In genomic region chr20:32364554-32365208, GRCh38 we compare ENCODE assay signal across 19 cellular contexts. TPM values are rescaled to one million over a fixed set of nuclear protein-coding genes. Genes with fewer than 3 reads are reported as not detected.
A peak's percentile ranks its signal among the peaks of the same experiment; 100 is the strongest.
DNase-seq lines count a peak whose midpoint lies in the region; ATAC-seq and TF ChIP-seq lines count a peak whose summit lies in the region.
"Had no signal": no experiment of that assay in that cellular context is flagged by ENCODE, and none has a peak within 500 bp of the region (broad histone marks: within the 10 kb centered on the region; RNA-seq: fewer than 3 reads in every experiment).

No MANE protein-coding gene starts in this region.

- no peak overlapping the region for H2AFZ ChIP-seq in Karpas-422 (ENCODE audit: low read length)

- CTCF ChIA-PET in Caco-2 (lab: Charles Lee), result interaction anchor here (0.5 to 0.8 kb wide), 4 partner anchors 10 to 142 kb away, joined by 3 read pairs; no protein-coding TSS in a partner anchor

- POLR2A ChIA-PET in Caco-2 (lab: Charles Lee), result no interaction called here

- intact Hi-C loops in Caco-2 (cut with micrococcal nuclease; ENCODE audit: unreplicated experiment), result no loop called here

- no peak for TF ChIP-seq CTCF in Caco-2 (IDR thresholded peaks at IDR 0.05; ENCODE audit: insufficient read depth in 1 of 2, low read depth in 1 of 2, low read length in 1 of 2, severe bottlenecking in 1 of 2, unreplicated experiment in 1 of 2)

- H3K4me3 ChIP-seq in Karpas-422 (ENCODE audit: low read length) (no peak overlapping the region), Caco-2 (ENCODE audit: low read depth, low read length) (no peak overlapping the region)
- H3K4me3 ChIP-seq: ascending aorta, Peyer's patch had no signal

- H3K36me3 Mint-ChIP-seq in activated naive CD4-positive, alpha-beta T cell treated with anti-CD3 and anti-CD28 coated beads, Interleukin-2, amount 50 U/mL, for 24 hours, result peaks cover 15% of the 10 kb centered on the region
- peaks cover 38% of the 10 kb centered on the region for H3K36me3 Mint-ChIP-seq in activated naive CD8-positive, alpha-beta T cell treated with anti-CD3 and anti-CD28 coated beads for 36 hours
- peaks cover 89% of the 10 kb centered on the region for H3K36me3 Mint-ChIP-seq in stimulated activated effector memory CD8-positive, alpha-beta T cell treated with anti-CD3 and anti-CD28 coated beads, Interleukin-12 subunit alpha, Interleukin-12 subunit beta, amount 100 ng/mL, for 72 hours
- peaks cover 30% of the 10 kb centered on the region for H3K36me3 Mint-ChIP-seq in Caco-2 (ENCODE audit: insufficient read depth, unreplicated experiment)

- H3K27ac ChIP-seq in Karpas-422 (ENCODE audit: low read length), result peak overlapping the region; percentile 71
- H3K27ac ChIP-seq: ascending aorta had no signal

- no peaks in the 10 kb centered on the region for H3K9me2 ChIP-seq in Karpas-422 (replicated peaks; ENCODE audit: insufficient read depth, low read length)

- H3K4me1 ChIP-seq in Karpas-422 (ENCODE audit: low read length) (peaks cover 97% of the 10 kb centered on the region), Caco-2 (peaks cover 49% of the 10 kb centered on the region)

- no peaks in the 10 kb centered on the region for H3K27me3 Mint-ChIP-seq in activated naive CD4-positive, alpha-beta T cell treated with anti-CD3 and anti-CD28 coated beads, Interleukin-2, amount 50 U/mL, for 24 hours
- no peaks in the 10 kb centered on the region for H3K27me3 Mint-ChIP-seq in activated naive CD8-positive, alpha-beta T cell treated with anti-CD3 and anti-CD28 coated beads for 36 hours
- no peaks in the 10 kb centered on the region for H3K27me3 Mint-ChIP-seq in Caco-2 (ENCODE audit: insufficient read depth, unreplicated experiment)

- H3K4me3 Mint-ChIP-seq in activated naive CD4-positive, alpha-beta T cell treated with anti-CD3 and anti-CD28 coated beads, Interleukin-2, amount 50 U/mL, for 24 hours, result peak overlapping the region; percentile 49
- peak overlapping the region; percentile 9 for H3K4me3 Mint-ChIP-seq in activated naive CD8-positive, alpha-beta T cell treated with anti-CD3 and anti-CD28 coated beads for 36 hours
- H3K4me3 Mint-ChIP-seq in stimulated activated effector memory CD8-positive, alpha-beta T cell treated with anti-CD3 and anti-CD28 coated beads, Interleukin-12 subunit alpha, Interleukin-12 subunit beta, amount 100 ng/mL, for 72 hours, result peak overlapping the region; percentile 16
- no peak overlapping the region for H3K4me3 Mint-ChIP-seq in Caco-2 (ENCODE audit: unreplicated experiment)

- no peak for ATAC-seq in stimulated activated effector memory CD8-positive, alpha-beta T cell treated with anti-CD3 and anti-CD28 coated beads, Interleukin-12 subunit alpha, Interleukin-12 subunit beta, amount 100 ng/mL, for 72 hours
- ATAC-seq in HG03025 (IDR thresholded peaks at IDR 0.05; ENCODE audit: low FRiP score, unreplicated experiment), result no peak
- ATAC-seq in GM21576 (IDR thresholded peaks at IDR 0.05; ENCODE audit: unreplicated experiment), result no peak
- ATAC-seq: esophagus mucosa had no signal

- DNase-seq in activated naive CD4-positive, alpha-beta T cell treated with anti-CD3 and anti-CD28 coated beads, Interleukin-2, amount 50 U/mL, for 16 hours, result no peak
- DNase-seq in Karpas-422 (no peak), Caco-2 (no peak)
- no peak for DNase-seq in activated naive CD8-positive, alpha-beta T cell treated with anti-CD3 and anti-CD28 coated beads for 36 hours
- no peak for DNase-seq in stimulated activated effector memory CD8-positive, alpha-beta T cell treated with anti-CD3 and anti-CD28 coated beads, Interleukin-12 subunit alpha, Interleukin-12 subunit beta, amount 100 ng/mL, for 72 hours (ENCODE audit: low spot score in 2 of 2)
- DNase-seq: activated CD4-positive, CD25-positive, alpha-beta regulatory T cell; AML-193; head of caudate nucleus; islet precursor cell; mesendoderm; NCI-H1092; NCI-H2227 treated with DMSO at 0.1 percent for 48 hours; Peyer's patch; stimulated activated CD4-positive, alpha-beta T cell treated with anti-CD3 and anti-CD28 coated beads, Interleukin-4, amount 100 ng/mL, for 24 hours had no signal

- H4K20me1 ChIP-seq in Karpas-422 (ENCODE audit: insufficient read depth, low read depth, low read length), result peaks cover 6% of the 10 kb centered on the region; the same call in 1 of the 2 replicates

- H3K9me3 Mint-ChIP-seq in activated naive CD4-positive, alpha-beta T cell treated with anti-CD3 and anti-CD28 coated beads, Interleukin-2, amount 50 U/mL, for 24 hours, result no peaks in the 10 kb centered on the region
- no peaks in the 10 kb centered on the region for H3K9me3 Mint-ChIP-seq in activated naive CD8-positive, alpha-beta T cell treated with anti-CD3 and anti-CD28 coated beads for 36 hours
- no peaks in the 10 kb centered on the region for H3K9me3 Mint-ChIP-seq in stimulated activated effector memory CD8-positive, alpha-beta T cell treated with anti-CD3 and anti-CD28 coated beads, Interleukin-12 subunit alpha, Interleukin-12 subunit beta, amount 100 ng/mL, for 72 hours
- no peaks in the 10 kb centered on the region for H3K9me3 Mint-ChIP-seq in Caco-2 (ENCODE audit: unreplicated experiment)

- no TSS peak for BruUV-seq in Caco-2 (replicated peaks; lab: Mats Ljungman, UMichigan)

- H3K4me2 ChIP-seq in Karpas-422 (ENCODE audit: low read depth, low read length, poor library complexity, severe bottlenecking), result peak overlapping the region; percentile 64

- no peaks in the 10 kb centered on the region for H3K27me3 ChIP-seq in Karpas-422 (ENCODE audit: low read length)
- H3K27me3 ChIP-seq in Caco-2 (replicated peaks; ENCODE audit: control insufficient read depth, insufficient read depth, low read length), result no peaks in the 10 kb centered on the region
- H3K27me3 ChIP-seq: ascending aorta, Peyer's patch had no signal

- H3K9me3 ChIP-seq in Karpas-422 (ENCODE audit: low read length) (no peaks in the 10 kb centered on the region), Caco-2 (no peaks in the 10 kb centered on the region)
- H3K9me3 ChIP-seq: ascending aorta, Peyer's patch had no signal

- peaks cover 99% of the 10 kb centered on the region for H3K79me2 ChIP-seq in Karpas-422 (ENCODE audit: low read length)

- peak overlapping the region; percentile 56 for H3K27ac Mint-ChIP-seq in activated naive CD4-positive, alpha-beta T cell treated with anti-CD3 and anti-CD28 coated beads, Interleukin-2, amount 50 U/mL, for 24 hours
- H3K27ac Mint-ChIP-seq in activated naive CD8-positive, alpha-beta T cell treated with anti-CD3 and anti-CD28 coated beads for 36 hours, result peak overlapping the region; percentile 69
- H3K27ac Mint-ChIP-seq in stimulated activated effector memory CD8-positive, alpha-beta T cell treated with anti-CD3 and anti-CD28 coated beads, Interleukin-12 subunit alpha, Interleukin-12 subunit beta, amount 100 ng/mL, for 72 hours, result peak overlapping the region; percentile 0
- H3K27ac Mint-ChIP-seq in Caco-2 (ENCODE audit: unreplicated experiment), result no peak overlapping the region

- H3K36me3 ChIP-seq in Karpas-422 (ENCODE audit: insufficient read depth, low read length) (peaks cover 8% of the 10 kb centered on the region; the same call in 1 of the 2 replicates), Caco-2 (ENCODE audit: control insufficient read depth, insufficient read depth, low read length) (peaks cover 2% of the 10 kb centered on the region; the same call in 1 of the 2 replicates)

- no peak overlapping the region; the same call in 1 of the 2 replicates for H3K9ac ChIP-seq in Karpas-422 (ENCODE audit: low read length)

- peaks cover 85% of the 10 kb centered on the region for H3K4me1 Mint-ChIP-seq in activated naive CD4-positive, alpha-beta T cell treated with anti-CD3 and anti-CD28 coated beads, Interleukin-2, amount 50 U/mL, for 24 hours
- H3K4me1 Mint-ChIP-seq in activated naive CD8-positive, alpha-beta T cell treated with anti-CD3 and anti-CD28 coated beads for 36 hours, result peaks cover 85% of the 10 kb centered on the region
- peaks cover 89% of the 10 kb centered on the region for H3K4me1 Mint-ChIP-seq in stimulated activated effector memory CD8-positive, alpha-beta T cell treated with anti-CD3 and anti-CD28 coated beads, Interleukin-12 subunit alpha, Interleukin-12 subunit beta, amount 100 ng/mL, for 72 hours
- H3K4me1 Mint-ChIP-seq in Caco-2 (ENCODE audit: low read depth, unreplicated experiment), result peaks cover 47% of the 10 kb centered on the region

RNA-seq across cellular contexts. Expression of gene ASXL1, which starts 6.5 kb away (rescaled TPM):
- 39.9 and 63.6 TPM in 2 replicates for total RNA-seq in Karpas-422 (2014; rRNA removed; shearing (Covaris generic); ENCODE audit: low replicate concordance)
- total RNA-seq in activated naive CD8-positive, alpha-beta T cell treated with anti-CD3 and anti-CD28 coated beads for 36 hours, result 100 to 1,000 TPM in 1 of 2 experiments, 10 to 100 TPM in 1; 97.5 to 100 TPM
- 226 and 233 TPM in 2 replicates for total RNA-seq in Caco-2 (2022)
